ENCODE assay signal across 2 cellular contexts in the genomic region with DNA sequence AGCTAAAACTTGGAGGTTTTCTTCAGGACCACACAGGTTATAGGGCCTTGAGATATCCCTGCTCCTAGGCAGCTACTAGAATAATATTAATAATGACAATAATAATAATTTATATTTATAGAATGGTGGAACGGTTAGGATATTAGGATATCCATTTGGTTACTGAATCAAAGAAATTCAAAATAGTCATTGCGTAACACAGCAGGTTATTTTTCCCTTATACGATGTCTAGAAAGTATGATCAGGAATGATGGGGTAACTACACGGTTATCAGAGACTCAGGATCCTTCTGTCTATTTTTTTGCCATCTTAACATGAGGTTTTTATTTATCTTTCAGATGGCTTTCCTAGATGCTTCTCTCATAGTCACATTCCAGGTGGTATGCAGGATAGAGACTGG.
TF ChIP-seq lines count a peak whose summit lies in the region.

No MANE protein-coding gene starts in this region.

TF ChIP-seq in HepG2, 621 proteins besides CTCF, POLR2A, EP300 and RAD21:
- TF ChIP-seq CEBPB (IDR thresholded peaks at IDR 0.05; ENCODE audit: borderline replicate concordance, low read depth, low read length) (peak; percentile 58), RFX1 (IDR thresholded peaks at IDR 0.05) (no peak), THYN1 (CRISPR knock-in tag; IDR thresholded peaks at IDR 0.05; ENCODE audit: borderline replicate concordance, low read depth) (no peak), RORA (CRISPR knock-in tag; IDR thresholded peaks at IDR 0.05) (no peak)
- TF ChIP-seq, protein P1, sequence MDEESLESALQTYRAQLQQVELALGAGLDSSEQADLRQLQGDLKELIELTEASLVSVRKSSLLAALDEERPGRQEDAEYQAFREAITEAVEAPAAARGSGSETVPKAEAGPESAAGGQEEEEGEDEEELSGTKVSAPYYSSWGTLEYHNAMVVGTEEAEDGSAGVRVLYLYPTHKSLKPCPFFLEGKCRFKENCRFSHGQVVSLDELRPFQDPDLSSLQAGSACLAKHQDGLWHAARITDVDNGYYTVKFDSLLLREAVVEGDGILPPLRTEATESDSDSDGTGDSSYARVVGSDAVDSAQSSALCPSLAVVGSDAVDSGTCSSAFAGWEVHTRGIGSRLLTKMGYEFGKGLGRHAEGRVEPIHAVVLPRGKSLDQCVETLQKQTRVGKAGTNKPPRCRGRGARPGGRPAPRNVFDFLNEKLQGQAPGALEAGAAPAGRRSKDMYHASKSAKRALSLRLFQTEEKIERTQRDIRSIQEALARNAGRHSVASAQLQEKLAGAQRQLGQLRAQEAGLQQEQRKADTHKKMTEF (CRISPR knock-in tag; IDR thresholded peaks at IDR 0.05): no peak
TF ChIP-seq in HepG2: peak in this region for 1.

TF ChIP-seq in K562, 482 proteins besides CTCF, POLR2A, EP300 and RAD21:
- TF ChIP-seq EGR1 (conservative IDR thresholded peaks at IDR 0.05): no peak
- no peak for TF ChIP-seq CEBPG (CRISPR knock-in tag; IDR thresholded peaks at IDR 0.05)
- TF ChIP-seq CEBPG (tag; conservative IDR thresholded peaks at IDR 0.05 in 1 of 2, IDR thresholded peaks at IDR 0.05 in 1 of 2): peak; percentile 24 to 74; a peak in 2 of 4 replicates
- TF ChIP-seq CEBPB (tag; IDR thresholded peaks at IDR 0.05): peak; percentile 59
- no peak for TF ChIP-seq CBFB (CRISPR knock-in tag; IDR thresholded peaks at IDR 0.05)
